Comparison of ENCODE assay signal across 23 cellular contexts in the genomic region with DNA sequence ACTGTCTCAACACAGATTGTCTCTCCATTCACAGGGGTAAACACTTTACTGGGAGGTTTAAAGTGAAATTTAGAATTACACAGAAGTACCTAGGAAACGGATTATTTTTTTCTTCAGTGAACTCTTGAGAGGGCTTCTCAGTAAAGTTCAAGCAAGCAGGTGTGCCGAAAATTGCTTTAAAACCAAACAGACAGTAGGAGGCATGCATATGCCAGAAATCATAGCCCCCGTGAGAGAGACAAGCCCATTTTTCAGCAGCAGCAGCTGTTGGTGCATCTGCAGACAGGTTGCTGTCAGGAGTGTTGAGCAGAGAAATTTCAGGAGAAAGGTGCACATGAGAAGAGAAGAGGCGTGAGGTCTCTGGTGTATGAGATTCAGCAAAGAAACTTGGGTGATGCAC.
DNase-seq lines count a peak whose midpoint lies in the region; ATAC-seq lines count a peak whose summit lies in the region.
"Had no signal": no experiment of that assay in that cellular context is flagged by ENCODE, and none has a peak within 500 bp of the region (broad histone marks: within the 10 kb centered on the region; RNA-seq: fewer than 3 reads in every experiment).

No MANE protein-coding gene starts in this region.

- DNase-seq in NCI-H1417 (lab: John Stamatoyannopoulos, UW) = peak in 2 of 3 experiments; percentile 36 to 74
- DNase-seq in NCI-H1417 treated with DMSO at 0.1 percent for 48 hours (lab: John Stamatoyannopoulos, UW) = no peak
- peak; percentile 47 for DNase-seq in NCI-H1092 treated with DMSO at 0.1 percent for 48 hours (lab: John Stamatoyannopoulos, UW)
- peak; percentile 21 to 55 for DNase-seq in SHP77 (lab: John Stamatoyannopoulos, UW)
- DNase-seq in left kidney (ENCODE audit: low read depth, low spot score) = peak; percentile 35
- no peak for DNase-seq in activated naive CD8-positive, alpha-beta T cell treated with anti-CD3 and anti-CD28 coated beads, Interleukin-2, amount 50 U/mL, for 24 hours
- no peak for DNase-seq in cardiac septum (ENCODE audit: low spot score)
- DNase-seq: 8988T; activated CD4-positive, alpha-beta T cell treated with anti-CD3 and anti-CD28 coated beads for 48 hours; activated naive CD4-positive, alpha-beta T cell treated with Interleukin-2 at 50 U/mL for 16 hours; activated T-cell treated with anti-CD3 and anti-CD28 coated beads, Interleukin-2, amount 50 U/mL, for 24 hours; AML-193; CD4-positive, alpha-beta memory T cell; cortex of kidney; GOT3; MG63; NCI-H187; NCI-H446 treated with DMSO at 0.1 percent for 48 hours; posterior cingulate gyrus; transverse colon had no signal

- H3K9me3 Mint-ChIP-seq in activated naive CD8-positive, alpha-beta T cell treated with anti-CD3 and anti-CD28 coated beads, Interleukin-2, amount 50 U/mL, for 24 hours = peaks cover 3% of the 10 kb centered on the region
- H3K9me3 Mint-ChIP-seq: neural crest cell had no signal

- intact Hi-C loops in cardiac septum (cut with DNase I) = no loop called here

- no peaks in the 10 kb centered on the region for H3K4me1 Mint-ChIP-seq in activated naive CD8-positive, alpha-beta T cell treated with anti-CD3 and anti-CD28 coated beads, Interleukin-2, amount 50 U/mL, for 24 hours
- H3K4me1 Mint-ChIP-seq: CD4-positive, alpha-beta memory T cell had no signal

- H3K4me3 Mint-ChIP-seq in activated naive CD8-positive, alpha-beta T cell treated with anti-CD3 and anti-CD28 coated beads, Interleukin-2, amount 50 U/mL, for 24 hours = no peak overlapping the region
- H3K4me3 Mint-ChIP-seq: activated T-cell treated with anti-CD3 and anti-CD28 coated beads, Interleukin-2, amount 50 U/mL, for 24 hours; CD4-positive, alpha-beta memory T cell; neural crest cell had no signal

- no peak for ATAC-seq in activated naive CD8-positive, alpha-beta T cell treated with anti-CD3 and anti-CD28 coated beads, Interleukin-2, amount 50 U/mL, for 24 hours
- no peak for ATAC-seq in GM19023 (IDR thresholded peaks at IDR 0.05; ENCODE audit: unreplicated experiment)
- ATAC-seq: K562 had no signal

- no peak overlapping the region for H3K27ac Mint-ChIP-seq in activated naive CD8-positive, alpha-beta T cell treated with anti-CD3 and anti-CD28 coated beads, Interleukin-2, amount 50 U/mL, for 24 hours
- H3K27ac Mint-ChIP-seq: activated T-cell treated with anti-CD3 and anti-CD28 coated beads, Interleukin-2, amount 50 U/mL, for 24 hours; CD4-positive, alpha-beta memory T cell had no signal

- H3K27me3 Mint-ChIP-seq in activated naive CD8-positive, alpha-beta T cell treated with anti-CD3 and anti-CD28 coated beads, Interleukin-2, amount 50 U/mL, for 24 hours = no peaks in the 10 kb centered on the region
- H3K27me3 Mint-ChIP-seq: activated T-cell treated with anti-CD3 and anti-CD28 coated beads, Interleukin-2, amount 50 U/mL, for 24 hours; CD4-positive, alpha-beta memory T cell had no signal

- no peaks in the 10 kb centered on the region for H3K36me3 Mint-ChIP-seq in activated naive CD8-positive, alpha-beta T cell treated with anti-CD3 and anti-CD28 coated beads, Interleukin-2, amount 50 U/mL, for 24 hours (ENCODE audit: low read depth)
- H3K36me3 Mint-ChIP-seq: CD4-positive, alpha-beta memory T cell had no signal

Comparison
In these comparisons a context has a peak if more than half of its experiments do, and no peak if none do; other contexts are left out.
1. DNase-seq: peak in NCI-H1417 (2 of 3), NCI-H1092 treated with DMSO at 0.1 percent for 48 hours (single experiment), SHP77 (2 of 2) and left kidney (single experiment); none in NCI-H1417 treated with DMSO at 0.1 percent for 48 hours (single experiment), activated naive CD8-positive, alpha-beta T cell treated with anti-CD3 and anti-CD28 coated beads, Interleukin-2, amount 50 U/mL, for 24 hours (single experiment) and cardiac septum (single experiment).